In genomic region chr6:135987226-135987625, GRCh38 we compare ENCODE assay signal across 21 cellular contexts.
DNase-seq lines count a peak whose midpoint lies in the region; ATAC-seq, FAIRE-seq and TF ChIP-seq lines count a peak whose summit lies in the region.
"Had no signal": no experiment of that assay in that cellular context is flagged by ENCODE, and none has a peak within 500 bp of the region (broad histone marks: within the 10 kb centered on the region; RNA-seq: fewer than 3 reads in every experiment).

No MANE protein-coding gene starts in this region.

- DNase-seq in HepG2 (ENCODE audit: low spot score) (no peak), right lobe of liver (no peak), IMR-90 (no peak), type B pancreatic cell (ENCODE audit: extremely low spot score, unreplicated experiment) (no peak), epidermal melanocyte (ENCODE audit: insufficient read length, low spot score) (no peak)
- DNase-seq in activated CD4-positive, alpha-beta T cell treated with anti-CD3 and anti-CD28 coated beads for 36 hours: no peak
- DNase-seq: 8988T; AML-193; Caco-2; Calu3; CD4-positive, alpha-beta T cell; CD8-positive, alpha-beta T cell; DMS79 treated with DMSO at 0.1 percent for 48 hours; GF-D8 had no signal

- H3K36me3 ChIP-seq in HepG2 (replicated peaks in 1 of 2; ENCODE audit: control insufficient read depth in 1 of 2, insufficient read depth in 2 of 2, low read length in 2 of 2) (no peaks in the 10 kb centered on the region), right lobe of liver (no peaks in the 10 kb centered on the region), IMR-90 (ENCODE audit: control insufficient read depth, insufficient read depth, low read length) (no peaks in the 10 kb centered on the region; the same call in 1 of the 2 replicates)
- H3K36me3 ChIP-seq: BLaER1 treated with 17β-estradiol and CSF1 and Interleukin-3, amounts not matched to agents 10 nM and 100 nM had no signal

- H4K91ac ChIP-seq in IMR-90 (ENCODE audit: insufficient read depth, low read depth, low read length): no peak overlapping the region

- H3K4ac ChIP-seq in IMR-90 (ENCODE audit: low read depth, low read length): no peak overlapping the region

- H2AK9ac ChIP-seq in IMR-90 (replicated peaks; ENCODE audit: low read depth, low read length, poor library complexity): no peak overlapping the region

- in situ Hi-C loops in HepG2 (cut with HindIII; ENCODE audit: extremely low pct_ligation_motif_present, low pct_unique_long_range_greater_than_20kb): no loop called here
- in situ Hi-C loops in IMR-90 (cut with MboI; ENCODE audit: low sequenced_read_pairs): no loop called here

- no TSS peak for BruUV-seq in HepG2 (replicated peaks; lab: Mats Ljungman, UMichigan)
- BruUV-seq in IMR-90 (replicated peaks; lab: Mats Ljungman, UMichigan): no TSS peak

- H3K4me2 ChIP-seq in HepG2 (ENCODE audit: low read depth, low read length): no peak overlapping the region
- no peak overlapping the region for H3K4me2 ChIP-seq in IMR-90 (ENCODE audit: low read depth, low read length)
- H3K4me2 ChIP-seq: BLaER1 treated with 17β-estradiol and CSF1 and Interleukin-3, amounts not matched to agents 10 nM and 100 nM had no signal

- H3K27ac ChIP-seq in HepG2 (ENCODE audit: extremely low read length, insufficient read depth, low read length) (no peak overlapping the region), right lobe of liver (no peak overlapping the region), IMR-90 (ENCODE audit: insufficient read depth, low read length) (no peak overlapping the region)
- H3K27ac ChIP-seq: BLaER1 treated with 17β-estradiol and CSF1 and Interleukin-3, amounts not matched to agents 10 nM and 100 nM; C4-2B had no signal

- no peak overlapping the region for H2BK120ac ChIP-seq in IMR-90 (ENCODE audit: low read depth, low read length)

- H3K4me3 Mint-ChIP-seq in type B pancreatic cell: no peak overlapping the region
- no peak overlapping the region for H3K4me3 Mint-ChIP-seq in activated CD4-positive, alpha-beta T cell treated with anti-CD3 and anti-CD28 coated beads for 36 hours
- H3K4me3 Mint-ChIP-seq: B cell; CD4-positive, alpha-beta T cell; CD8-positive, alpha-beta T cell had no signal

- H3K56ac ChIP-seq in IMR-90 (ENCODE audit: extremely low read depth, insufficient read depth, low read length): no peak overlapping the region

- no peaks in the 10 kb centered on the region; the same call in 1 of the 2 replicates for H3K9me1 ChIP-seq in IMR-90 (ENCODE audit: insufficient read depth, low read length)

- no peaks in the 10 kb centered on the region for H3K36me3 Mint-ChIP-seq in type B pancreatic cell
- H3K36me3 Mint-ChIP-seq in activated CD4-positive, alpha-beta T cell treated with anti-CD3 and anti-CD28 coated beads for 36 hours (ENCODE audit: low read depth): no peaks in the 10 kb centered on the region
- H3K36me3 Mint-ChIP-seq: CD8-positive, alpha-beta T cell had no signal

- no peak overlapping the region for H4K5ac ChIP-seq in IMR-90 (ENCODE audit: low read depth, low read length)

- H4K8ac ChIP-seq in IMR-90 (ENCODE audit: low read depth in 2 of 2, low read length in 2 of 2): no peak overlapping the region

- intact Hi-C loops in HepG2 (cut with micrococcal nuclease; ENCODE audit: unreplicated experiment) (no loop called here), right lobe of liver (cut with DNase I) (no loop called here), IMR-90 (cut with micrococcal nuclease) (no loop called here)
- intact Hi-C loops in activated CD4-positive, alpha-beta T cell treated with anti-CD3 and anti-CD28 coated beads for 36 hours (cut with DNase I, micrococcal nuclease): no loop called here

- no peak overlapping the region for H3K14ac ChIP-seq in IMR-90 (replicated peaks; ENCODE audit: low read depth, low read length)

- 5% methylated on average over 3 of the region's 3 CpGs for WGBS in HepG2 (ENCODE audit: low lambda C conversion rate)
- 70% methylated on average over 2 of the region's 3 CpGs for WGBS in right lobe of liver (ENCODE audit: insufficient coverage, low coverage, low lambda C conversion rate, missing lambda C conversion rate)
- 100% methylated on average over 1 of the region's 3 CpGs; no CpG with 5 or more reads in 1 of the 2 experiments for WGBS in IMR-90 (ENCODE audit: extremely low coverage in 2 of 2, insufficient read length in 1 of 2), 2 experiments

- dilution Hi-C loops in IMR-90 (cut with HindIII; ENCODE audit: low sequenced_read_pairs, unreplicated experiment): no loop called here

- no peak overlapping the region for H2BK15ac ChIP-seq in IMR-90 (ENCODE audit: low read depth, low read length)

- no peak overlapping the region for H3K18ac ChIP-seq in IMR-90 (ENCODE audit: low read depth, low read length)

- ATAC-seq in HepG2: no peak
- ATAC-seq in right lobe of liver: no peak
- ATAC-seq in IMR-90 (ENCODE audit: low read depth): no peak
- ATAC-seq in activated CD4-positive, alpha-beta T cell treated with anti-CD3 and anti-CD28 coated beads for 36 hours: no peak
- ATAC-seq: CD8-positive, alpha-beta T cell had no signal

- H2BK20ac ChIP-seq in IMR-90 (ENCODE audit: low read depth, low read length): no peak overlapping the region

- no peaks in the 10 kb centered on the region for H3K9me3 ChIP-seq in HepG2 (ENCODE audit: low read length)
- H3K9me3 ChIP-seq in right lobe of liver: no peaks in the 10 kb centered on the region
- no peaks in the 10 kb centered on the region for H3K9me3 ChIP-seq in IMR-90 (ENCODE audit: control insufficient read depth, insufficient read depth, low read length)
- H3K9me3 ChIP-seq: Caco-2 had no signal

- H3K23ac ChIP-seq in IMR-90 (ENCODE audit: low read depth, low read length): no peak overlapping the region

- CTCF ChIA-PET in HepG2 (lab: Yijun Ruan, JAX; ENCODE audit: low intra/inter-chr PET ratio, low total read pairs): no interaction called here
- CTCF ChIA-PET in IMR-90 (lab: Yijun Ruan, JAX): no interaction called here
- CTCF ChIA-PET in activated CD4-positive, alpha-beta T cell treated with anti-CD3 and anti-CD28 coated beads for 36 hours (lab: Charles Lee): no interaction called here

- H2BK5ac ChIP-seq in IMR-90 (ENCODE audit: low read depth, low read length, poor library complexity, severe bottlenecking): no peak overlapping the region

- no peaks in the 10 kb centered on the region for H3K4me1 ChIP-seq in HepG2 (ENCODE audit: insufficient read depth, low read length)
- no peaks in the 10 kb centered on the region for H3K4me1 ChIP-seq in right lobe of liver
- peaks cover 3% of the 10 kb centered on the region for H3K4me1 ChIP-seq in IMR-90 (ENCODE audit: control insufficient read depth, insufficient read depth, low read length)
- H3K4me1 ChIP-seq: Caco-2 had no signal

- H3K27ac Mint-ChIP-seq in type B pancreatic cell: peak overlapping the region; percentile 40
- H3K27ac Mint-ChIP-seq in activated CD4-positive, alpha-beta T cell treated with anti-CD3 and anti-CD28 coated beads for 36 hours: no peak overlapping the region
- H3K27ac Mint-ChIP-seq: B cell; CD4-positive, alpha-beta T cell; CD8-positive, alpha-beta T cell had no signal

- no peak for FAIRE-seq in HepG2 (lab: Jason Lieb, UNC)
- FAIRE-seq: A204.1, G401.6, GM12891, GM19239 had no signal

- H4K20me1 ChIP-seq in HepG2 (ENCODE audit: insufficient read depth, low read length) (no peaks in the 10 kb centered on the region), IMR-90 (ENCODE audit: insufficient read depth, low read length) (no peaks in the 10 kb centered on the region)
- H4K20me1 ChIP-seq: BLaER1 treated with 17β-estradiol and CSF1 and Interleukin-3, amounts not matched to agents 10 nM and 100 nM had no signal

- H3K4me1 Mint-ChIP-seq in type B pancreatic cell (ENCODE audit: unreplicated experiment): no peaks in the 10 kb centered on the region
- peaks cover 2% of the 10 kb centered on the region for H3K4me1 Mint-ChIP-seq in activated CD4-positive, alpha-beta T cell treated with anti-CD3 and anti-CD28 coated beads for 36 hours
- H3K4me1 Mint-ChIP-seq: B cell had no signal

- TF ChIP-seq RAD21 in HepG2 (CRISPR knock-in tag; IDR thresholded peaks at IDR 0.05) (no peak), IMR-90 (IDR thresholded peaks at IDR 0.05; ENCODE audit: low read length) (no peak)

- H2AFZ ChIP-seq in HepG2 (ENCODE audit: low read length) (no peak overlapping the region), IMR-90 (replicated peaks; ENCODE audit: low read length, poor library complexity) (no peak overlapping the region)

- no peak for TF ChIP-seq POLR2A in HepG2 (IDR thresholded peaks at IDR 0.05; ENCODE audit: insufficient read depth in 1 of 2, low read depth in 2 of 2, low read length in 2 of 2)
- no peak for TF ChIP-seq POLR2A in right lobe of liver (IDR thresholded peaks at IDR 0.05)
- no peak for TF ChIP-seq POLR2A in IMR-90 (IDR thresholded peaks at IDR 0.05; ENCODE audit: low read depth, low read length)

- H3K79me2 ChIP-seq in HepG2 (ENCODE audit: insufficient read depth, low read length): no peaks in the 10 kb centered on the region

- H2AK5ac ChIP-seq in IMR-90 (ENCODE audit: low read depth, low read length): no peak overlapping the region

- POLR2A ChIA-PET in HepG2 (lab: Yijun Ruan, JAX): no interaction called here
- POLR2A ChIA-PET in IMR-90 (lab: Charles Lee; ENCODE audit: unreplicated experiment): no interaction called here
- POLR2A ChIA-PET in activated CD4-positive, alpha-beta T cell treated with anti-CD3 and anti-CD28 coated beads for 36 hours (lab: Charles Lee): no interaction called here

- H3K9me3 Mint-ChIP-seq in type B pancreatic cell: peaks cover 4% of the 10 kb centered on the region
- H3K9me3 Mint-ChIP-seq in activated CD4-positive, alpha-beta T cell treated with anti-CD3 and anti-CD28 coated beads for 36 hours (ENCODE audit: low read depth): no peaks in the 10 kb centered on the region
- H3K9me3 Mint-ChIP-seq: CD4-positive, alpha-beta T cell; CD8-positive, alpha-beta T cell had no signal

- TF ChIP-seq CTCF in HepG2 (CRISPR knock-in tag; IDR thresholded peaks at IDR 0.05): no peak
- no peak for TF ChIP-seq CTCF in right lobe of liver (IDR thresholded peaks at IDR 0.05)
- TF ChIP-seq CTCF in IMR-90 (conservative IDR thresholded peaks at IDR 0.05; ENCODE audit: low read depth, low read length): no peak
- TF ChIP-seq CTCF in type B pancreatic cell (conservative IDR thresholded peaks at IDR 0.05): no peak

- no peaks in the 10 kb centered on the region for H3K27me3 Mint-ChIP-seq in type B pancreatic cell
- no peaks in the 10 kb centered on the region for H3K27me3 Mint-ChIP-seq in activated CD4-positive, alpha-beta T cell treated with anti-CD3 and anti-CD28 coated beads for 36 hours
- H3K27me3 Mint-ChIP-seq: B cell; CD4-positive, alpha-beta T cell had no signal

- TF ChIP-seq EP300 in HepG2 (IDR thresholded peaks at IDR 0.05; ENCODE audit: low read depth in 2 of 2, low read length in 2 of 2) (no peak), HepG2 (CRISPR knock-in tag; IDR thresholded peaks at IDR 0.05; ENCODE audit: borderline replicate concordance) (no peak)

- no peak overlapping the region for H3K9ac ChIP-seq in HepG2 (ENCODE audit: insufficient read depth, low read depth, low read length)
- H3K9ac ChIP-seq in IMR-90 (ENCODE audit: low read depth, low read length): no peak overlapping the region
- H3K9ac ChIP-seq: BLaER1 treated with 17β-estradiol and CSF1 and Interleukin-3, amounts not matched to agents 10 nM and 100 nM had no signal

- H3K79me1 ChIP-seq in IMR-90 (ENCODE audit: low read depth in 1 of 2, low read length in 2 of 2): peaks cover 3 to 22% of the 10 kb centered on the region in 2 experiments; a peak in 3 of 4 replicates

- H3K4me3 ChIP-seq in HepG2 (replicated peaks in 1 of 3; ENCODE audit: insufficient read depth in 1 of 3, low read depth in 2 of 3, low read length in 3 of 3): no peak overlapping the region
- H3K4me3 ChIP-seq in right lobe of liver: no peak overlapping the region
- H3K4me3 ChIP-seq in IMR-90 (ENCODE audit: insufficient read depth, low read depth, low read length): no peak overlapping the region
- H3K4me3 ChIP-seq: BLaER1 treated with 17β-estradiol and CSF1 and Interleukin-3, amounts not matched to agents 10 nM and 100 nM had no signal

- H3K27me3 ChIP-seq in HepG2 (ENCODE audit: control insufficient read depth in 1 of 2, insufficient read depth in 2 of 2, low read length in 2 of 2): no peaks in the 10 kb centered on the region; a peak in 1 of 5 replicates
- H3K27me3 ChIP-seq in right lobe of liver: no peaks in the 10 kb centered on the region
- no peaks in the 10 kb centered on the region for H3K27me3 ChIP-seq in IMR-90 (ENCODE audit: control insufficient read depth, insufficient read depth, low read length)
- H3K27me3 ChIP-seq: BLaER1 treated with 17β-estradiol and CSF1 and Interleukin-3, amounts not matched to agents 10 nM and 100 nM had no signal
